10 cellular contexts compared by ENCODE assay signal in genomic region chr5:59357421-59357977, GRCh38.
DNase-seq lines count a peak whose midpoint lies in the region; ATAC-seq and TF ChIP-seq lines count a peak whose summit lies in the region.
"Had no signal": no experiment of that assay in that cellular context is flagged by ENCODE, and none has a peak within 500 bp of the region (broad histone marks: within the 10 kb centered on the region; RNA-seq: fewer than 3 reads in every experiment).

No MANE protein-coding gene starts in this region.

- H3K36me3 ChIP-seq in cardiac muscle cell (no peaks in the 10 kb centered on the region), neuronal stem cell (replicated peaks in 1 of 2; ENCODE audit: control insufficient read depth in 2 of 2, insufficient read depth in 2 of 2, low read length in 2 of 2) (no peaks in the 10 kb centered on the region)

- H2AK5ac ChIP-seq in neuronal stem cell (ENCODE audit: low read depth, low read length) = no peak overlapping the region

- H3K27ac ChIP-seq in cardiac muscle cell = peak overlapping the region; percentile 97
- H3K27ac ChIP-seq in neuronal stem cell (replicated peaks; ENCODE audit: low read length) = no peak overlapping the region
- H3K27ac ChIP-seq: VCaP had no signal

- no CpG with 5 or more reads among the region's 8 CpGs for WGBS in neuronal stem cell (ENCODE audit: extremely low coverage in 2 of 2, insufficient read length in 2 of 2, insufficient replicate concordance in 1 of 2), 2 donors

- no peak for TF ChIP-seq CTCF in cardiac muscle cell (IDR thresholded peaks at IDR 0.05; ENCODE audit: low read depth, low read length)

- H3K4me3 ChIP-seq in cardiac muscle cell (peak overlapping the region; percentile 53), neuronal stem cell (ENCODE audit: low read length in 2 of 2) (no peak overlapping the region)

- ATAC-seq in HG03139 (IDR thresholded peaks at IDR 0.05; ENCODE audit: unreplicated experiment) (no peak), HG02938 (IDR thresholded peaks at IDR 0.05; ENCODE audit: unreplicated experiment) (no peak)
- ATAC-seq: activated T-helper 17 cell treated with anti-CD3 and anti-CD28 coated beads, Interleukin-2, amount 50 U/mL, for 72 hours had no signal

- H3K4me1 ChIP-seq in cardiac muscle cell (ENCODE audit: low read depth) (peaks cover 46% of the 10 kb centered on the region), neuronal stem cell (ENCODE audit: control insufficient read depth in 2 of 2, insufficient read depth in 1 of 2, low read depth in 1 of 2, low read length in 2 of 2) (peaks cover 14 to 20% of the 10 kb centered on the region in 2 donors)

- H2AFZ ChIP-seq in neuronal stem cell (ENCODE audit: low read length) = peak overlapping the region; percentile 78

- H3K4ac ChIP-seq in neuronal stem cell (ENCODE audit: low read length) = no peak overlapping the region

- no peak overlapping the region for H3K18ac ChIP-seq in neuronal stem cell (ENCODE audit: low read length)

- H3K27me3 ChIP-seq in cardiac muscle cell (no peaks in the 10 kb centered on the region), neuronal stem cell (ENCODE audit: control insufficient read depth in 3 of 3, insufficient read depth in 3 of 3, low read depth in 1 of 3, low read length in 3 of 3) (no peaks in the 10 kb centered on the region)

- no peak overlapping the region for H4K91ac ChIP-seq in neuronal stem cell (ENCODE audit: low read depth, low read length, poor library complexity)

- no peak overlapping the region for H3K14ac ChIP-seq in neuronal stem cell (ENCODE audit: low read length)

- no peak overlapping the region for H3K23ac ChIP-seq in neuronal stem cell (ENCODE audit: low read depth, low read length, poor library complexity)

- H3K79me1 ChIP-seq in neuronal stem cell (ENCODE audit: low read depth, low read length) = no peaks in the 10 kb centered on the region

- no peak overlapping the region for H2BK12ac ChIP-seq in neuronal stem cell (ENCODE audit: low read length)

- no peak overlapping the region for H3K9ac ChIP-seq in neuronal stem cell (ENCODE audit: low read depth, low read length, poor library complexity)

- DNase-seq in ELF-1 (ENCODE audit: low read depth, low spot score) (peak; percentile 47), RPMI7951 (ENCODE audit: low read depth) (peak; percentile 10), cardiac muscle cell (ENCODE audit: low read depth in 1 of 2, low spot score in 1 of 2) (peak; percentile 87 to 90), neuronal stem cell (ENCODE audit: low spot score) (no peak), RPMI8226 (no peak), NCI-H2171 (lab: John Stamatoyannopoulos, UW) (no peak)

- no peak overlapping the region for H2BK5ac ChIP-seq in neuronal stem cell (ENCODE audit: low read length)

- H4K8ac ChIP-seq in neuronal stem cell (ENCODE audit: low read depth, low read length) = no peak overlapping the region

- no peak overlapping the region for H3K4me2 ChIP-seq in neuronal stem cell (ENCODE audit: insufficient read depth, low read length, poor library complexity, severe bottlenecking)

- no peak overlapping the region for H2BK15ac ChIP-seq in neuronal stem cell (ENCODE audit: low read length)

- no peaks in the 10 kb centered on the region for H3K9me3 ChIP-seq in cardiac muscle cell (ENCODE audit: low read depth)
- no peaks in the 10 kb centered on the region for H3K9me3 ChIP-seq in neuronal stem cell (replicated peaks in 1 of 2; ENCODE audit: control insufficient read depth in 2 of 2, insufficient read depth in 1 of 2, low read depth in 1 of 2, low read length in 2 of 2)

- no peak overlapping the region for H2BK120ac ChIP-seq in neuronal stem cell (ENCODE audit: low read depth, low read length)

Comparison
In these comparisons a context has a peak if more than half of its experiments do, and no peak if none do; other contexts are left out.
1. DNase-seq: peak in ELF-1 (single experiment), RPMI7951 (single experiment) and cardiac muscle cell (2 of 2); none in neuronal stem cell (single experiment), RPMI8226 (single experiment) and NCI-H2171 (single experiment).